8 cellular contexts compared by ENCODE assay signal in genomic region chr14:23153891-23154796, GRCh38. TPM values are rescaled to one million over a fixed set of nuclear protein-coding genes. Genes with fewer than 3 reads are reported as not detected.
DNase-seq lines count a peak whose midpoint lies in the region; ATAC-seq and TF ChIP-seq lines count a peak whose summit lies in the region.

No MANE protein-coding gene starts in this region.

- ATAC-seq in CD8-positive, alpha-beta T cell: no peak

- H3K9me3 ChIP-seq in CD8-positive, alpha-beta T cell (ENCODE audit: low read length): no peaks in the 10 kb centered on the region
- no peaks in the 10 kb centered on the region for H3K9me3 ChIP-seq in vagina

- CTCF ChIA-PET in CD8-positive, alpha-beta T cell (lab: Charles Lee): interaction anchor here (1.6 to 1.7 kb wide), 3 partner anchors 32 to 85 kb away, joined by 4 to 5 read pairs (median 5); no protein-coding TSS in a partner anchor

- H3K4me3 Mint-ChIP-seq in CD8-positive, alpha-beta T cell: peak overlapping the region; percentile 32
- H3K4me3 Mint-ChIP-seq in mesothelial cell of epicardium: peak overlapping the region; percentile 4

- DNase-seq in CD8-positive, alpha-beta T cell: no peak
- DNase-seq in NCI-H446 (lab: John Stamatoyannopoulos, UW): peak; percentile 83 to 93
- peak; percentile 57 for DNase-seq in ecto neural progenitor cell (ENCODE audit: low spot score)
- peak; percentile 35 to 48 for DNase-seq in mesothelial cell of epicardium (ENCODE audit: low spot score in 2 of 2, unreplicated experiment in 2 of 2)
- peak in 1 of 2 donors; percentile 97 for DNase-seq in vagina (ENCODE audit: extremely low spot score in 2 of 2)
- DNase-seq in middle frontal gyrus (ENCODE audit: extremely low spot score, low spot score): no peak
- DNase-seq in HT-29 (ENCODE audit: low spot score): no peak
- no peak for DNase-seq in NCI-H2227 (lab: John Stamatoyannopoulos, UW; ENCODE audit: unreplicated experiment)

- H3K9me3 Mint-ChIP-seq in CD8-positive, alpha-beta T cell: no peaks in the 10 kb centered on the region
- H3K9me3 Mint-ChIP-seq in mesothelial cell of epicardium: no peaks in the 10 kb centered on the region

- no peaks in the 10 kb centered on the region for H3K27me3 ChIP-seq in CD8-positive, alpha-beta T cell (ENCODE audit: insufficient read depth, low read length)
- H3K27me3 ChIP-seq in vagina: no peaks in the 10 kb centered on the region

- H3K4me1 Mint-ChIP-seq in CD8-positive, alpha-beta T cell (ENCODE audit: low read depth): peaks cover 24% of the 10 kb centered on the region
- H3K4me1 Mint-ChIP-seq in mesothelial cell of epicardium: peaks cover 38% of the 10 kb centered on the region

- H3K4me3 ChIP-seq in CD8-positive, alpha-beta T cell (ENCODE audit: low read depth, low read length): no peak overlapping the region
- H3K4me3 ChIP-seq in vagina: peak overlapping the region; percentile 37 to 45

- H3K36me3 Mint-ChIP-seq in CD8-positive, alpha-beta T cell: no peaks in the 10 kb centered on the region
- peaks cover 13% of the 10 kb centered on the region for H3K36me3 Mint-ChIP-seq in mesothelial cell of epicardium

- H3K27ac Mint-ChIP-seq in CD8-positive, alpha-beta T cell: no peak overlapping the region
- peak overlapping the region; percentile 88 for H3K27ac Mint-ChIP-seq in mesothelial cell of epicardium

- POLR2A ChIA-PET in CD8-positive, alpha-beta T cell (lab: Charles Lee): interaction anchor here (1.0 kb wide), 1 partner anchor 33 kb away, joined by 3 read pairs; no protein-coding TSS in a partner anchor

- intact Hi-C loops in CD8-positive, alpha-beta T cell (cut with DNase I, micrococcal nuclease): no loop called here
- intact Hi-C loops in vagina (cut with DNase I): no loop called here

- TF ChIP-seq CTCF in CD8-positive, alpha-beta T cell (IDR thresholded peaks at IDR 0.05): no peak
- no peak for TF ChIP-seq CTCF in mesothelial cell of epicardium (IDR thresholded peaks at IDR 0.05; ENCODE audit: unreplicated experiment)
- TF ChIP-seq CTCF in vagina (IDR thresholded peaks at IDR 0.05): no peak

- peaks cover 29% of the 10 kb centered on the region for H3K4me1 ChIP-seq in CD8-positive, alpha-beta T cell (ENCODE audit: insufficient read depth, low read length)
- H3K4me1 ChIP-seq in vagina: peaks cover 67% of the 10 kb centered on the region

- H3K27ac ChIP-seq in CD8-positive, alpha-beta T cell (ENCODE audit: low read depth, low read length): no peak overlapping the region
- H3K27ac ChIP-seq in vagina: peak overlapping the region; percentile 93

- no peak for TF ChIP-seq POLR2A in vagina (IDR thresholded peaks at IDR 0.05)

- H3K27me3 Mint-ChIP-seq in CD8-positive, alpha-beta T cell (ENCODE audit: low read depth): peaks cover 7% of the 10 kb centered on the region
- no peaks in the 10 kb centered on the region for H3K27me3 Mint-ChIP-seq in mesothelial cell of epicardium (ENCODE audit: low read depth)

- H3K36me3 ChIP-seq in CD8-positive, alpha-beta T cell (ENCODE audit: insufficient read depth, low read length): no peaks in the 10 kb centered on the region
- no peaks in the 10 kb centered on the region for H3K36me3 ChIP-seq in vagina

RNA-seq across cellular contexts. Expression of gene SLC7A8, which starts 29.3 kb away (rescaled TPM):
- total RNA-seq in CD8-positive, alpha-beta T cell: 1 to 10 TPM; 3.6 to 3.7 TPM
- total RNA-seq in mesothelial cell of epicardium: 52.5 to 62.3 TPM (median 58.7 TPM) in 3 replicates
- 68.5 TPM for total RNA-seq in vagina
- total RNA-seq in HT-29 (2014; rRNA removed; shearing (Covaris generic)): 0.03 and 0.23 TPM in 2 replicates

RNA-seq across cellular contexts. Expression of gene CEBPE, which starts 35.1 kb away (rescaled TPM):
- total RNA-seq in CD8-positive, alpha-beta T cell: not detected
- total RNA-seq in mesothelial cell of epicardium: not detected in 3 replicates
- total RNA-seq in vagina: not detected
- total RNA-seq in HT-29 (2014; rRNA removed; shearing (Covaris generic)): not detected in 2 replicates

RNA-seq across cellular contexts. Expression of gene CIROP, which starts 49.4 kb away (rescaled TPM):
- not detected for total RNA-seq in CD8-positive, alpha-beta T cell
- total RNA-seq in mesothelial cell of epicardium (not detected in 3 replicates), vagina (not detected)
- total RNA-seq in HT-29 (2014; rRNA removed; shearing (Covaris generic)): not detected in 2 replicates

RNA-seq across cellular contexts. Expression of gene C14orf119, which starts 58.8 kb away (rescaled TPM):
- 1 to 10 TPM; 3.5 to 3.8 TPM for total RNA-seq in CD8-positive, alpha-beta T cell
- total RNA-seq in mesothelial cell of epicardium: 43.2 to 48.5 TPM (median 45.6 TPM) in 3 replicates
- 13.8 TPM for total RNA-seq in vagina
- 31.4 and 36.3 TPM in 2 replicates for total RNA-seq in HT-29 (2014; rRNA removed; shearing (Covaris generic))

RNA-seq across cellular contexts. Expression of gene ACIN1, which starts 59.2 kb away (rescaled TPM):
- total RNA-seq in CD8-positive, alpha-beta T cell: 100 to 1,000 TPM; 303 to 313 TPM
- total RNA-seq in mesothelial cell of epicardium: 372 to 401 TPM (median 374 TPM) in 3 replicates
- 121 TPM for total RNA-seq in vagina
- total RNA-seq in HT-29 (2014; rRNA removed; shearing (Covaris generic)): 59.1 and 64.4 TPM in 2 replicates

Comparison
In these comparisons a context has a peak if more than half of its experiments do, and no peak if none do; other contexts are left out.
1. DNase-seq: peak in NCI-H446 (2 of 2), ecto neural progenitor cell (single experiment) and mesothelial cell of epicardium (2 of 2); none in CD8-positive, alpha-beta T cell (0 of 7), middle frontal gyrus (single experiment), HT-29 (single experiment) and NCI-H2227 (single experiment).
2. RNA of gene SLC7A8, which starts 29.3 kb away (total RNA-seq): 68.5 TPM in vagina (single experiment) and 52.5 to 62.3 TPM in mesothelial cell of epicardium; 3.6 to 3.7 TPM in CD8-positive, alpha-beta T cell and 0.03 to 0.23 TPM in HT-29; every median in the first group is over 10 times any median in the second.